Comparison of ENCODE assay signal across 8 cellular contexts in genomic region chr19:7652061-7652641, GRCh38. TPM values are rescaled to one million over a fixed set of nuclear protein-coding genes. Genes with fewer than 3 reads are reported as not detected.
A peak's percentile ranks its signal among the peaks of the same experiment; 100 is the strongest.
DNase-seq lines count a peak whose midpoint lies in the region; ATAC-seq, FAIRE-seq and TF ChIP-seq lines count a peak whose summit lies in the region.

No MANE protein-coding gene starts in this region.

- H3K4me1 ChIP-seq in A549 (no peaks in the 10 kb centered on the region), small intestine (ENCODE audit: control insufficient read depth in 2 of 2, insufficient read depth in 1 of 2, low read depth in 1 of 2, low read length in 1 of 2) (no peaks in the 10 kb centered on the region)

- peak; percentile 44 to 59; a peak in 4 of 5 replicates for TF ChIP-seq RAD21 in A549 (conservative IDR thresholded peaks at IDR 0.05 in 1 of 2, IDR thresholded peaks at IDR 0.05 in 1 of 2)

- H3K4me3 ChIP-seq in A549 (peak overlapping the region; percentile 31; the same call in 1 of the 3 replicates), brain microvascular endothelial cell (ENCODE audit: low read depth, low read length) (peak overlapping the region; percentile 20), small intestine (ENCODE audit: low read depth in 1 of 2, low read length in 2 of 2) (no peak overlapping the region)

- CTCF ChIA-PET in A549 (lab: Yijun Ruan, JAX): interaction anchor here (0.6 to 2.1 kb wide), 24 partner anchors 9 to 1349 kb away, joined by 3 to 16 read pairs (median 4); partner anchors contain the start of genes PET100, RETN and XAB2

- peak; percentile 88 for TF ChIP-seq CTCF in A549 (IDR thresholded peaks at IDR 0.05)
- TF ChIP-seq CTCF in GM20000 (IDR thresholded peaks at IDR 0.05; ENCODE audit: extremely low read depth, missing control alignments): peak; percentile 89
- peak; percentile 90 for TF ChIP-seq CTCF in VCaP (conservative IDR thresholded peaks at IDR 0.05)
- peak; percentile 98 for TF ChIP-seq CTCF in brain microvascular endothelial cell (IDR thresholded peaks at IDR 0.05; ENCODE audit: low read depth, low read length, missing control alignments)

- H3K4me2 ChIP-seq in A549: peak overlapping the region; percentile 71

- H3K36me3 ChIP-seq in brain microvascular endothelial cell (replicated peaks) (no peaks in the 10 kb centered on the region), small intestine (ENCODE audit: control insufficient read depth in 2 of 2, insufficient read depth in 2 of 2, low read length in 2 of 2) (peaks cover 0 to 3% of the 10 kb centered on the region in 2 donors)

- H3K27ac ChIP-seq in A549 (peak overlapping the region; percentile 32 to 76; a peak in 5 of 6 replicates), VCaP (peak overlapping the region; percentile 30; the same call in 1 of the 2 replicates), brain microvascular endothelial cell (no peak overlapping the region), small intestine (ENCODE audit: low read depth in 1 of 2, low read length in 1 of 2) (peak overlapping the region in 1 of 2 donors; percentile 67)

- H3K27me3 ChIP-seq in brain microvascular endothelial cell (replicated peaks): no peaks in the 10 kb centered on the region
- H3K27me3 ChIP-seq in small intestine (ENCODE audit: control insufficient read depth in 2 of 2, insufficient read depth in 2 of 2, low read length in 2 of 2): no peaks in the 10 kb centered on the region

- 3% methylated on average over 28 of the region's 28 CpGs for WGBS in A549 (ENCODE audit: missing lambda C conversion rate)
- WGBS in small intestine, 3 donors: 4 to 5% (median 4%) methylated on average over 28 of the region's 28 CpGs

- POLR2A ChIA-PET in A549 (lab: Yijun Ruan, JAX): no interaction called here

- in situ Hi-C loops in brain microvascular endothelial cell (cut with HindIII; ENCODE audit: low pct_ligation_motif_present, low sequenced_read_pairs): no loop called here

- FAIRE-seq in A549 (lab: Jason Lieb, UNC): no peak
- no peak for FAIRE-seq in small intestine (lab: Jason Lieb, UNC)

- DNase-seq in A549 (ENCODE audit: low read depth in 1 of 2, low spot score in 1 of 2) (peak; percentile 75 to 85), GM20000 (ENCODE audit: low spot score) (peak; percentile 90), NCI-H2171 (lab: John Stamatoyannopoulos, UW) (peak; percentile 51), brain microvascular endothelial cell (peak; percentile 56), iPS-NIHi7 (ENCODE audit: extremely low spot score) (peak; percentile 91), small intestine (peak; percentile 80)

- no peak for TF ChIP-seq EP300 in A549 (IDR thresholded peaks at IDR 0.05)

- H3K9me3 ChIP-seq in A549 (no peaks in the 10 kb centered on the region), small intestine (ENCODE audit: control insufficient read depth, low read depth) (no peaks in the 10 kb centered on the region)

- no peak for TF ChIP-seq POLR2A in A549 (IDR thresholded peaks at IDR 0.05; ENCODE audit: low read length)

- ATAC-seq in A549: peak; percentile 76 to 84
- no peak for ATAC-seq in GM21360 (IDR thresholded peaks at IDR 0.05; ENCODE audit: unreplicated experiment)

TF ChIP-seq in A549, 52 proteins besides CTCF, POLR2A, EP300 and RAD21:
- TF ChIP-seq MAX (IDR thresholded peaks at IDR 0.05) (0 out of 2 replicates have a peak, but pooled peaks have one; percentile 23), EHF (CRISPR knock-in tag; IDR thresholded peaks at IDR 0.05) (no peak), FOSB (CRISPR knock-in tag; IDR thresholded peaks at IDR 0.05) (no peak), CEBPB (IDR thresholded peaks at IDR 0.05) (peak; percentile 50 to 64; a peak in 3 of 4 replicates), RCOR1 (IDR thresholded peaks at IDR 0.05; ENCODE audit: low read depth, low read length) (no peak), CHD4 (IDR thresholded peaks at IDR 0.05; ENCODE audit: borderline replicate concordance) (no peak), SMC3 (IDR thresholded peaks at IDR 0.05) (peak; percentile 86), JUN (IDR thresholded peaks at IDR 0.05) (0 out of 5 replicates have a peak, but pooled peaks of 1 of the 2 experiments have one; percentile 24)
- TF ChIP-seq, protein P1, sequence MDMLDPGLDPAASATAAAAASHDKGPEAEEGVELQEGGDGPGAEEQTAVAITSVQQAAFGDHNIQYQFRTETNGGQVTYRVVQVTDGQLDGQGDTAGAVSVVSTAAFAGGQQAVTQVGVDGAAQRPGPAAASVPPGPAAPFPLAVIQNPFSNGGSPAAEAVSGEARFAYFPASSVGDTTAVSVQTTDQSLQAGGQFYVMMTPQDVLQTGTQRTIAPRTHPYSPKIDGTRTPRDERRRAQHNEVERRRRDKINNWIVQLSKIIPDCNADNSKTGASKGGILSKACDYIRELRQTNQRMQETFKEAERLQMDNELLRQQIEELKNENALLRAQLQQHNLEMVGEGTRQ (IDR thresholded peaks at IDR 0.05): no peak

RNA-seq across cellular contexts. Expression of gene STXBP2, which starts 15.2 kb away (rescaled TPM):
- polyA plus RNA-seq in A549 (2011; rRNA removed) (44.4 and 47.2 TPM in 2 replicates), A549 (2017; fragmentation: RNase III; extraction: RNeasy Plus Mini Kit Qiagen cat#74134 plus additional on column Dnase treatment) (39.4 to 47.6 TPM (median 41.4 TPM) in 3 replicates), small intestine (100 to 1,000 TPM in 2 of 3 donors, 10 to 100 TPM in 1; 95.2 to 271 (median 200) TPM)
- 57.5 and 63.0 TPM in 2 replicates for polyA plus RNA-seq in A549 (2012; cell fraction: cytosol; rRNA removed)
- 163 and 178 TPM in 2 replicates for polyA plus RNA-seq in A549 (2012; cell fraction: nucleus; rRNA removed)
- polyA minus RNA-seq in A549 (2011; rRNA and poly(A)+ RNA removed): 129 and 144 TPM in 2 replicates

RNA-seq across cellular contexts. Expression of gene RETN, which starts 16.7 kb away (rescaled TPM):
- not detected in 2 replicates for polyA plus RNA-seq in A549 (2011; rRNA removed)
- not detected in 2 replicates for polyA plus RNA-seq in A549 (2012; cell fraction: cytosol; rRNA removed)
- not detected in 2 replicates for polyA plus RNA-seq in A549 (2012; cell fraction: nucleus; rRNA removed)
- not detected in 3 replicates for polyA plus RNA-seq in A549 (2017; fragmentation: RNase III; extraction: RNeasy Plus Mini Kit Qiagen cat#74134 plus additional on column Dnase treatment)
- not detected in 2 replicates for polyA minus RNA-seq in A549 (2011; rRNA and poly(A)+ RNA removed)
- 10 to 100 TPM in 1 of 3 donors, 1 to 10 TPM in 1, not detected in 1; 8.1 to 10.2 TPM for polyA plus RNA-seq in small intestine

RNA-seq across cellular contexts. Expression of gene PCP2, which starts 18.6 kb away (rescaled TPM):
- polyA plus RNA-seq in A549 (2011; rRNA removed) (not detected in 2 replicates), A549 (2017; fragmentation: RNase III; extraction: RNeasy Plus Mini Kit Qiagen cat#74134 plus additional on column Dnase treatment) (0.19 to 0.41 TPM (median 0.26 TPM) in 3 replicates), small intestine (1 to 10 TPM in 2 of 3 donors, under 1 TPM in 1; 0.63 to 7.3 (median 2.9) TPM)
- 0.05 and 0.08 TPM in 2 replicates for polyA plus RNA-seq in A549 (2012; cell fraction: cytosol; rRNA removed)
- polyA plus RNA-seq in A549 (2012; cell fraction: nucleus; rRNA removed): 0.32 and 0.39 TPM in 2 replicates
- not detected in 2 replicates for polyA minus RNA-seq in A549 (2011; rRNA and poly(A)+ RNA removed)

RNA-seq across cellular contexts. Expression of gene PET100, which starts 22.6 kb away (rescaled TPM):
- polyA plus RNA-seq in A549 (2011; rRNA removed) (28.5 and 48.6 TPM in 2 replicates), A549 (2017; fragmentation: RNase III; extraction: RNeasy Plus Mini Kit Qiagen cat#74134 plus additional on column Dnase treatment) (85.0 to 109 TPM (median 99.3 TPM) in 3 replicates), small intestine (100 to 1,000 TPM in 2 of 3 donors, 10 to 100 TPM in 1; 87.5 to 149 (median 121) TPM)
- 27.2 and 39.2 TPM in 2 replicates for polyA plus RNA-seq in A549 (2012; cell fraction: cytosol; rRNA removed)
- 8.5 and 33.8 TPM in 2 replicates for polyA plus RNA-seq in A549 (2012; cell fraction: nucleus; rRNA removed)
- polyA minus RNA-seq in A549 (2011; rRNA and poly(A)+ RNA removed): 4.1 and 4.2 TPM in 2 replicates

RNA-seq across cellular contexts. Expression of gene XAB2, which starts 22.8 kb away (rescaled TPM):
- 13.9 and 15.0 TPM in 2 replicates for polyA plus RNA-seq in A549 (2011; rRNA removed)
- polyA plus RNA-seq in A549 (2012; cell fraction: cytosol; rRNA removed): 34.6 and 39.0 TPM in 2 replicates
- polyA plus RNA-seq in A549 (2012; cell fraction: nucleus; rRNA removed): 124 and 162 TPM in 2 replicates
- 21.2 to 22.2 TPM (median 21.6 TPM) in 3 replicates for polyA plus RNA-seq in A549 (2017; fragmentation: RNase III; extraction: RNeasy Plus Mini Kit Qiagen cat#74134 plus additional on column Dnase treatment)
- polyA minus RNA-seq in A549 (2011; rRNA and poly(A)+ RNA removed): 32.8 and 40.7 TPM in 2 replicates
- 10 to 100 TPM; 24.3 to 31.8 (median 29.2) TPM for polyA plus RNA-seq in small intestine

Comparison
In these comparisons a context has a peak if more than half of its experiments do, and no peak if none do; other contexts are left out.
1. H3K4me3 ChIP-seq: peak in A549 (single experiment) and brain microvascular endothelial cell (single experiment); none in small intestine (0 of 2).
2. Peak in every context shown above with its lines, with median percentiles within 50 percentile points of each other: DNase-seq and CTCF ChIP-seq.